Comparison of ENCODE assay signal across 8 cellular contexts in genomic region chr5:74865799-74866652, GRCh38. TPM values are rescaled to one million over a fixed set of nuclear protein-coding genes. Genes with fewer than 3 reads are reported as not detected.
DNase-seq lines count a peak whose midpoint lies in the region; ATAC-seq and TF ChIP-seq lines count a peak whose summit lies in the region.

FAM169A (minus strand) TSS chr5:74866387; CDS start chr5:74841676, 24,711 bp downstream.

- DNase-seq in HFFc6 (no peak), PC-3 (peak; percentile 54), activated gamma-delta T cell (lab: John Stamatoyannopoulos, UW) (peak; percentile 48), globus pallidus (ENCODE audit: low spot score) (peak; percentile 43), osteoblast (ENCODE audit: insufficient read length, low spot score, missing footprints) (peak; percentile 92), ureter (ENCODE audit: low spot score) (no peak)

- peaks cover 31% of the 10 kb centered on the region for H3K4me1 ChIP-seq in ES-I3 (ENCODE audit: insufficient read depth, low read length)
- H3K4me1 ChIP-seq in PC-3 (ENCODE audit: insufficient read depth, low read length): peaks cover 6% of the 10 kb centered on the region; the same call in 1 of the 2 replicates
- peaks cover 3% of the 10 kb centered on the region for H3K4me1 ChIP-seq in osteoblast (ENCODE audit: insufficient read depth, low read length)

- TF ChIP-seq CTCF in HFFc6 (IDR thresholded peaks at IDR 0.05): no peak
- TF ChIP-seq CTCF in PC-3 (conservative IDR thresholded peaks at IDR 0.05; ENCODE audit: low read depth, low read length): no peak
- no peak for TF ChIP-seq CTCF in osteoblast (IDR thresholded peaks at IDR 0.05; ENCODE audit: extremely low read depth, low read depth, low read length)

- H3K4me2 ChIP-seq in PC-3 (ENCODE audit: low read length): peak within 1 kb of the TSS; percentile 85
- H3K4me2 ChIP-seq in osteoblast (ENCODE audit: insufficient read depth, low read length): peak within 1 kb of the TSS; percentile 71

- intact Hi-C loops in PC-3 (cut with micrococcal nuclease): no loop called here

- H3F3A ChIP-seq in PC-3 (ENCODE audit: low read length, unreplicated experiment): no peaks in the 10 kb centered on the region

- CTCF ChIA-PET in PC-3 (lab: Charles Lee): no interaction called here

- H4K20me1 ChIP-seq in PC-3 (ENCODE audit: low read length): no peaks in the 10 kb centered on the region
- H4K20me1 ChIP-seq in osteoblast (ENCODE audit: insufficient read depth, low read length): no peaks in the 10 kb centered on the region

- ATAC-seq in PC-3: peak; percentile 81
- no peak for ATAC-seq in HG02885 (IDR thresholded peaks at IDR 0.05; ENCODE audit: poor library complexity, unreplicated experiment)

- H3K27ac ChIP-seq in PC-3 (ENCODE audit: low read length): no peak within 1 kb of the TSS
- no peak within 1 kb of the TSS for H3K27ac ChIP-seq in osteoblast (ENCODE audit: low read depth, low read length)

- H3K4me3 ChIP-seq in PC-3 (ENCODE audit: low read length) (peak within 1 kb of the TSS; percentile 91), osteoblast (ENCODE audit: insufficient read depth, low read length) (peak within 1 kb of the TSS; percentile 71)

- H3K9me3 Mint-ChIP-seq in HFFc6: no peaks in the 10 kb centered on the region

- H2AFZ ChIP-seq in PC-3 (ENCODE audit: low read length) (peak within 1 kb of the TSS; percentile 99), osteoblast (ENCODE audit: low read length) (peak within 1 kb of the TSS; percentile 80)

- H3K9ac ChIP-seq in ES-I3 (ENCODE audit: low read depth, low read length): peak within 1 kb of the TSS; percentile 78
- peak within 1 kb of the TSS; percentile 68 for H3K9ac ChIP-seq in PC-3 (ENCODE audit: low read length)

- peaks cover 5% of the 10 kb centered on the region; the same call in 1 of the 2 replicates for H3K36me3 Mint-ChIP-seq in HFFc6 (ENCODE audit: low read depth)

- H3K9me3 ChIP-seq in ES-I3 (ENCODE audit: control insufficient read depth, insufficient read depth, low read length) (no peaks in the 10 kb centered on the region), PC-3 (ENCODE audit: low read length) (no peaks in the 10 kb centered on the region), osteoblast (ENCODE audit: low read depth, low read length) (no peaks in the 10 kb centered on the region)

- H3K27me3 ChIP-seq in PC-3 (ENCODE audit: low read length): no peaks in the 10 kb centered on the region
- H3K27me3 ChIP-seq in osteoblast (ENCODE audit: insufficient read depth, low read length): peaks cover 39% of the 10 kb centered on the region

- no peaks in the 10 kb centered on the region for H3K9me2 ChIP-seq in PC-3 (replicated peaks; ENCODE audit: low read length)

- H3K36me3 ChIP-seq in ES-I3 (ENCODE audit: insufficient read depth, low read length) (no peaks in the 10 kb centered on the region), PC-3 (ENCODE audit: low read depth, low read length) (no peaks in the 10 kb centered on the region), osteoblast (ENCODE audit: insufficient read depth, low read length) (no peaks in the 10 kb centered on the region)

- BruUV-seq in PC-3 (replicated peaks; lab: Mats Ljungman, UMichigan): no TSS peak

- H3K4me1 Mint-ChIP-seq in HFFc6 (ENCODE audit: low read depth): peaks cover 12% of the 10 kb centered on the region; the same call in 1 of the 2 replicates

- H3K79me2 ChIP-seq in PC-3 (ENCODE audit: low read length) (peaks cover 47% of the 10 kb centered on the region), osteoblast (ENCODE audit: insufficient read depth, low read length) (no peaks in the 10 kb centered on the region)

- no peak within 1 kb of the TSS for H3K27ac Mint-ChIP-seq in HFFc6

- H3K4me3 Mint-ChIP-seq in HFFc6: peak within 1 kb of the TSS; percentile 81

- peaks cover 32% of the 10 kb centered on the region for H3K27me3 Mint-ChIP-seq in HFFc6 (ENCODE audit: insufficient read depth)

- POLR2A ChIA-PET in PC-3 (lab: Charles Lee; ENCODE audit: unreplicated experiment): no interaction called here

RNA-seq across cellular contexts. Expression of gene FAM169A, which starts in this region (rescaled TPM):
- total RNA-seq in HFFc6 (2021; fragmentation: NEBNext Ultra II Directional; extraction: Animal tissue kit (Norgen Biotek cat#: 25700)): under 1 TPM in 2 of 6 experiments, not detected in 4; 0.02 to 0.07 TPM
- total RNA-seq in PC-3 (2014; rRNA removed) (10.6 and 11.2 TPM in 2 replicates), osteoblast (under 0.01 TPM in 2 replicates), ureter (15.2 TPM)

Comparison
In these comparisons a context has a peak if more than half of its experiments do, and no peak if none do; other contexts are left out.
1. RNA of gene FAM169A (total RNA-seq): 15.2 TPM in ureter (single experiment) and 10.6 to 11.2 TPM in PC-3; 0.02 to 0.07 TPM in HFFc6 and under 0.01 TPM in osteoblast; every median in the first group is over 10 times any median in the second.
2. Peak in DNase-seq, H3K4me3 ChIP-seq and H3K4me2 ChIP-seq in osteoblast; RNA of the gene not detected or under 1 TPM.
3. DNase-seq: peak in PC-3 (single experiment), activated gamma-delta T cell (single experiment) and globus pallidus (single experiment); none in HFFc6 (single experiment) and ureter (single experiment).